ENCODE assay signal across 11 cellular contexts in the genomic region with DNA sequence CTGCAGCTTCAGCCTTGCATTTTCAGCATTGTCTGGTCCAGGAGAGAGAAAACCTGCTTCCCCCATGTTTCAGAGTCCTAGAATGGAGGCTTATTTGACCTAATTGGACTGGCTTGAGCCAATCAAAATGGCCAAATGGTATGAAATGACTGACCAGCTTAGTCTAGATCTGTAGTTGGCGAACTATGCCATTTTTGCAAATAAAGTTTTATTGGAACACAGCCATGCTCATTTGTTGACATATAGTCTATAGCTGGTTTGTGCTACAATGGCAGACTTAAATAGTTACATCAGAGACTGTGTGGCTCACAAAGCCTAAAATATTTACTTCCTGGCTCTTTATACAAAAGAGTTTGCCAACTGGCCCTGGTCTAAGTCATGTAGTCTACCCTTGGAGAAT.
"Had no signal": no experiment of that assay in that cellular context is flagged by ENCODE, and none has a peak within 500 bp of the region (broad histone marks: within the 10 kb centered on the region; RNA-seq: fewer than 3 reads in every experiment).

No MANE protein-coding gene starts in this region.

- H3K9ac ChIP-seq: GM23248 had no signal

- H3K4me1 ChIP-seq: HAP-1 had no signal

- H3K4me2 ChIP-seq: GM23338 had no signal

- H3K4me3 ChIP-seq: GM23248, GM23338, HAP-1 had no signal

- H3K36me3 ChIP-seq: HAP-1 had no signal

- H2AFZ ChIP-seq: GM23248, GM23338 had no signal

- ATAC-seq: GM23338, HCT116 had no signal

- H3K27ac ChIP-seq: GM23248 had no signal

- H3K9me3 ChIP-seq: HAP-1 had no signal

- DNase-seq: GM23248, GOT3, H7, H9, HCEC 1CT, HFFc6 had no signal

- FAIRE-seq: H1, H54 had no signal
